Comparison of ENCODE assay signal across 8 cellular contexts in the genomic region with DNA sequence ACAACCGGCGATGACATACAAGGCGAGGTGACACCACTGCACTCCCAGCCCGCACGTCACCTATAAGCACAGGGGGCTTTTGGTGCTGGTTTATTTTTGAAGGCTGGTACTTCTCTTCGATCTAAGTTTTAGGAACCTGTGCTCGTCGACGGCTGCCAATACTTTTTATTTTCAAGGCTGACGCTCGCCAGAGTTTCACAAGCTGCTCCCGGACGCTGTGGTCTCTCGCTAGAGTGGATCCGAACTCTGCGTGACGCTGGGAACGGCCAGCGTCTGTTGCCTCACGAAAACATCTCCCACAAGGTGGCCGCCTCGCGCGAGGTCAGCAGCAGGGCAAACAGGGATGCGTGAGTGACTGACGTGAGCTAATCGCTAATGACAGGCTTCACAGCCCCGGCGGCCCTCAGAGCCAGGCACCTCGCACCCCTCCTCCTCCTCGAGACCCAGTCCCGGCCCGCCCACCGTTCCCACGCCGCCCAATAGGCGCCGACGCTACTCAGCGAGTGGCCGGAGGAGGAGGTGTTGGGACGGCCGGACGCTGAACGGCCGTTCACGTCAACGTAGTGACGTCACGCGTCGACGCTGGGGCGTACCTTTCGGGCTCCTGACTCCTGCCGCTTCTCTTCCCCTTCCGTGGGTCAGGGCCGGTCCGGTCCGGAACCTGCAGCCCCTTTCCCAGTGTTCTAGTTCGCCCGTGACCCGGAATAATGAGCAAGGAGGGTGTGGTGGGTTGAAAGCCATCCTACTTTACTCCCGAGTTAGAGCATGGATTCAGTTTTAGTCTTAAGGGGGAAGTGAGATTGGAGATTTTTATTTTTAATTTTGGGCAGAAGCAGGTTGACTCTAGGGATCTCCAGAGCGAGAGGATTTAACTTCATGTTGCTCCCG. TPM values are rescaled to one million over a fixed set of nuclear protein-coding genes. Genes with fewer than 3 reads are reported as not detected.
DNase-seq lines count a peak whose midpoint lies in the region; ATAC-seq and TF ChIP-seq lines count a peak whose summit lies in the region.

A gene (plus strand): TSS at position 621 of the 888 bp plus-strand sequence. CDS start 15,351 bp downstream, outside the sequence.

- CTCF ChIA-PET in activated B cell treated with CpG ODN at 0.5 μM for 24 hours (lab: Charles Lee), result interaction anchor here (0.6 to 3.4 kb wide), 4 partner anchors 8 to 79 kb away, joined by 3 to 22 read pairs (median 6); a partner anchor contains a TSS

- peak within 1 kb of the TSS; percentile 100 for H3K4me3 Mint-ChIP-seq in activated B cell treated with CpG ODN at 0.5 μM for 24 hours

- peak; percentile 96 for TF ChIP-seq POLR2A in GM18951 (IDR thresholded peaks at IDR 0.05; ENCODE audit: extremely low read depth, insufficient read depth, insufficient read length)

- peak within 1 kb of the TSS; percentile 99 for H3K27ac Mint-ChIP-seq in activated B cell treated with CpG ODN at 0.5 μM for 24 hours

- in situ Hi-C loops in GM18951 (cut with MboI; ENCODE audit: low sequenced_read_pairs, unreplicated experiment), result loop anchor here (25.0 kb wide), 1 partner anchor 417 kb away; a partner anchor contains a TSS

- peak within 1 kb of the TSS; percentile 96 for H3K9ac ChIP-seq in smooth muscle cell (ENCODE audit: low read depth)

- peak within 1 kb of the TSS; percentile 82 for H3K4me2 ChIP-seq in smooth muscle cell

- no peak for TF ChIP-seq CTCF in activated B cell treated with CpG ODN at 0.5 μM for 24 hours (IDR thresholded peaks at IDR 0.05)
- TF ChIP-seq CTCF in smooth muscle cell (IDR thresholded peaks at IDR 0.05; ENCODE audit: borderline replicate concordance, insufficient read depth, poor library complexity, severe bottlenecking), result no peak

- H3K27ac ChIP-seq in caudate nucleus (ENCODE audit: low read depth, low read length) (peak within 1 kb of the TSS; percentile 94), smooth muscle cell (ENCODE audit: low read depth) (peak within 1 kb of the TSS; percentile 95)

- peaks cover 20% of the 10 kb centered on the region for H3K36me3 Mint-ChIP-seq in activated B cell treated with CpG ODN at 0.5 μM for 24 hours (ENCODE audit: low read depth)

- H3K27me3 ChIP-seq in smooth muscle cell (ENCODE audit: low read depth), result no peaks in the 10 kb centered on the region

- peak within 1 kb of the TSS; percentile 97 for H2AFZ ChIP-seq in smooth muscle cell (ENCODE audit: low read depth)

- whole genome bisulfite sequencing in smooth muscle cell (ENCODE audit: low lambda C conversion rate), result under 1% methylated on average over 53 of the region's 66 CpGs

- H3K27me3 Mint-ChIP-seq in activated B cell treated with CpG ODN at 0.5 μM for 24 hours, result no peaks in the 10 kb centered on the region

- H3K4me1 Mint-ChIP-seq in activated B cell treated with CpG ODN at 0.5 μM for 24 hours, result peaks cover 41% of the 10 kb centered on the region

- no peaks in the 10 kb centered on the region for H3K36me3 ChIP-seq in smooth muscle cell (ENCODE audit: low read depth)

- peaks cover 25% of the 10 kb centered on the region for H3K4me1 ChIP-seq in smooth muscle cell (ENCODE audit: low read depth)

- POLR2A ChIA-PET in activated B cell treated with CpG ODN at 0.5 μM for 24 hours (lab: Charles Lee), result interaction anchor here (0.6 to 3.1 kb wide), 10 partner anchors 9 to 610 kb away, joined by 3 to 52 read pairs (median 4); a partner anchor contains a TSS

- intact Hi-C loops in activated B cell treated with CpG ODN at 0.5 μM for 24 hours (cut with micrococcal nuclease), result loop anchor here (1.0 to 2.0 kb wide), 6 partner anchors 8 to 1139 kb away; a partner anchor contains a TSS

- peak within 1 kb of the TSS; percentile 73 for H3K4me3 ChIP-seq in smooth muscle cell

- ATAC-seq in HG03196 (IDR thresholded peaks at IDR 0.05; ENCODE audit: unreplicated experiment) (peak; percentile 97), activated B cell treated with CpG ODN at 0.5 μM for 24 hours (ENCODE audit: low read depth) (peak; percentile 93)

- DNase-seq in AG08395 (ENCODE audit: low spot score) (peak; percentile 96), NCI-H345 (lab: John Stamatoyannopoulos, UW) (peak; percentile 94), activated B cell treated with CpG ODN at 0.5 μM for 24 hours (peak; percentile 92), caudate nucleus (lab: John Stamatoyannopoulos, UW) (peak; percentile 26 to 99 (median 95)), iPS-NIHi7 (ENCODE audit: extremely low spot score) (peak; percentile 96), smooth muscle cell (lab: John Stamatoyannopoulos, UW; ENCODE audit: unreplicated experiment) (peak; percentile 79)

- peaks cover 10% of the 10 kb centered on the region for H3F3A ChIP-seq in smooth muscle cell (ENCODE audit: low read depth)

- no peaks in the 10 kb centered on the region for H4K20me1 ChIP-seq in smooth muscle cell (ENCODE audit: low read depth)

- H3K79me2 ChIP-seq in smooth muscle cell (ENCODE audit: low read depth), result peaks cover 47% of the 10 kb centered on the region

- no peaks in the 10 kb centered on the region for H3K9me3 ChIP-seq in smooth muscle cell (replicated peaks; ENCODE audit: low read depth)

- no peaks in the 10 kb centered on the region for H3K9me3 Mint-ChIP-seq in activated B cell treated with CpG ODN at 0.5 μM for 24 hours

RNA-seq across cellular contexts. Expression of the gene that starts here (rescaled TPM):
- total RNA-seq in activated B cell treated with CpG ODN at 0.5 μM for 24 hours (23.0 and 28.6 TPM in 2 replicates), smooth muscle cell (40.5 and 41.2 TPM in 2 replicates)
- 13.7 and 15.1 TPM in 2 replicates for polyA plus RNA-seq in smooth muscle cell

Comparison
In these comparisons a context has a peak if more than half of its experiments do, and no peak if none do; other contexts are left out.
1. Peak in every context shown above with its lines: DNase-seq, ATAC-seq, H3K4me3 ChIP-seq and H3K27ac ChIP-seq.